17 cellular contexts compared by ENCODE assay signal in the genomic region with DNA sequence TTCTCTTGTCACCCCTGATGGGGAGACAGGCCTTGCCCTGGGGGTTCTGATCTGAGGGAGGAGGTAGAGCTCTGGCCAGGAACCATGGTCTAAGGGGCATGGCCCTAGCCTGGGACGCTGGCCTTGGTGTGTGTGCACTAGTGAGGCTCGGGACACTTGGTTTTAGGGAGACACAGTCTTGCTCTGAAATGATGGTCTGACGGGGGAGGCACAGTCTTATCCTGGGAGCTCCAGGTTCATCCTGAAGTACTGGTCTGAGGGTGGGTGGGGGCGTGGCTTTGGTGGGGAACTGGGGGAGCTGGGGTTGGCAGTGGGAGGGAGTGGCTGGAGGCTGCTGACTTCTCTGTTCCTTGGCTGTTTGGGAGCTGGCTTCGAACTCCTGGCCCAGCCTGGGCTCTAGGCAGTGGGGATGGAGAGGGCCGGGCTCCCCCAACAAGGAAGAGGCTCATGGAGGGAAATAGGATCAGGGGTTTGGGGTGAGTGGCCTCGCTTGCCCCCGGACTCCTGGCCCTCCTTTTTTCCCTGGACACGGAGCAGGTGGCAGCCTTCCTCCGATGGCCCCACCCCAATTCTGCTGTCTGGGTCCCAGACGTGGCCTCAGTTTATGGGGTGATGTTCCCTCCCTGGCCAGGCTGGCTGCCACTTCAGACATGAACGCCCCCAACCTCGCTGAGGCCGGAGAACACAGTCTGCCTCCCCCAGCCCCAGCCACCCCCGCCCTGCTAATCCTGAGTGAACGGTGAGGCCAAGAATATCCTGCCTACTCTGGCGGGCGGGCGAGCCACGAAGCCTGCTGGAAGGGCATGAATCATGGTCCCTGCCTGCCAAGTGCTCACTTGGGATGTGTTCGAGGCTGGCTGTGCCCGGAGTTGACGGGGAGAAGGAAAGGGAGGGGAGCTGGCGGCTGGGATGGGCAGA. TPM values are rescaled to one million over a fixed set of nuclear protein-coding genes. Genes with fewer than 3 reads are reported as not detected.
DNase-seq lines count a peak whose midpoint lies in the region; ATAC-seq and TF ChIP-seq lines count a peak whose summit lies in the region.
"Had no signal": no experiment of that assay in that cellular context is flagged by ENCODE, and none has a peak within 500 bp of the region (broad histone marks: within the 10 kb centered on the region; RNA-seq: fewer than 3 reads in every experiment).

No MANE protein-coding gene starts in this region.

- peaks cover 33% of the 10 kb centered on the region for H3K27me3 ChIP-seq in left ventricle myocardium inferior (ENCODE audit: low read depth)
- H3K27me3 ChIP-seq in mesenchymal stem cell (ENCODE audit: control insufficient read depth in 1 of 2, insufficient read depth in 1 of 2, low read length in 2 of 2), result peaks cover 0 to 10% of the 10 kb centered on the region in 2 experiments
- H3K27me3 ChIP-seq in aorta (ENCODE audit: control insufficient read depth in 1 of 2, insufficient read depth in 2 of 2, low read length in 1 of 2), result no peaks in the 10 kb centered on the region
- no peaks in the 10 kb centered on the region for H3K27me3 ChIP-seq in esophagus squamous epithelium
- H3K27me3 ChIP-seq: left lung, Peyer's patch had no signal

- DNase-seq in left cardiac atrium (peak; percentile 33), left ventricle myocardium inferior (no peak), astrocyte of the hippocampus (ENCODE audit: low read depth, low spot score) (peak; percentile 75), mesenchymal stem cell (no peak), aorta (peak; percentile 90 to 94), esophagus squamous epithelium (lab: John Stamatoyannopoulos, UW) (no peak), NCI-H2196 treated with DMSO at 0.1 percent for 48 hours (lab: John Stamatoyannopoulos, UW; ENCODE audit: unreplicated experiment) (no peak), DMS153 treated with DMSO at 0.1 percent for 48 hours (lab: John Stamatoyannopoulos, UW; ENCODE audit: unreplicated experiment) (no peak)
- DNase-seq: activated naive CD8-positive, alpha-beta T cell treated with anti-CD3 and anti-CD28 coated beads, Interleukin-2, amount 10 ng/mL, durations not matched to agents 7 days and 5 days; AML-193; stimulated activated CD4-positive, alpha-beta T cell treated with anti-CD3 and anti-CD28 coated beads, Interleukin-1b, Interleukin-23, amount 100 ng/mL, for 48 hours; T-helper 9 cell had no signal

- H2BK15ac ChIP-seq in mesenchymal stem cell (ENCODE audit: low read depth, poor library complexity, severe bottlenecking), result no peak overlapping the region

- no peak overlapping the region for H2AK5ac ChIP-seq in mesenchymal stem cell (ENCODE audit: low read length, severe bottlenecking)

- no peaks in the 10 kb centered on the region for H3K9me3 ChIP-seq in left ventricle myocardium inferior (replicated peaks)
- no peaks in the 10 kb centered on the region for H3K9me3 ChIP-seq in mesenchymal stem cell (ENCODE audit: control insufficient read depth, low read length)
- H3K9me3 ChIP-seq in aorta (ENCODE audit: control insufficient read depth, low read length), result no peaks in the 10 kb centered on the region
- no peaks in the 10 kb centered on the region for H3K9me3 ChIP-seq in esophagus squamous epithelium
- H3K9me3 ChIP-seq: left lung, Peyer's patch had no signal

- no peak overlapping the region for H3K4me3 ChIP-seq in left ventricle myocardium inferior
- H3K4me3 ChIP-seq in mesenchymal stem cell (ENCODE audit: insufficient read depth in 1 of 2, low read depth in 1 of 2, low read length in 2 of 2), result no peak overlapping the region
- H3K4me3 ChIP-seq in aorta (ENCODE audit: low read length in 2 of 2), result no peak overlapping the region
- H3K4me3 ChIP-seq in esophagus squamous epithelium, result no peak overlapping the region
- H3K4me3 ChIP-seq: left lung, Peyer's patch had no signal

- no peak overlapping the region for H2BK120ac ChIP-seq in mesenchymal stem cell (ENCODE audit: low read depth, low read length)

- H2AFZ ChIP-seq in mesenchymal stem cell (ENCODE audit: low read depth, low read length), result no peak overlapping the region

- WGBS in mesenchymal stem cell, result 76% methylated on average over 23 of the region's 24 CpGs
- WGBS in aorta, 2 donors, result 11 to 13% methylated on average over 23 to 24 of the region's 24 CpGs
- WGBS in esophagus squamous epithelium, 2 donors, result 27 to 66% methylated on average over 17 to 18 of the region's 24 CpGs

- no peak overlapping the region for H4K8ac ChIP-seq in mesenchymal stem cell (ENCODE audit: low read length)

- TF ChIP-seq CTCF in left ventricle myocardium inferior (IDR thresholded peaks at IDR 0.05; ENCODE audit: borderline replicate concordance), result no peak
- no peak for TF ChIP-seq CTCF in esophagus squamous epithelium (IDR thresholded peaks at IDR 0.05)

- H3K4me2 ChIP-seq in mesenchymal stem cell (ENCODE audit: low read length, poor library complexity, severe bottlenecking), result no peak overlapping the region

- no peak overlapping the region for H2BK12ac ChIP-seq in mesenchymal stem cell (ENCODE audit: low read length in 2 of 2)

- H3K36me3 ChIP-seq in left ventricle myocardium inferior (no peaks in the 10 kb centered on the region), mesenchymal stem cell (ENCODE audit: control insufficient read depth in 1 of 2, insufficient read depth in 2 of 2, low read depth in 1 of 2, low read length in 2 of 2) (no peaks in the 10 kb centered on the region), aorta (ENCODE audit: control insufficient read depth in 1 of 2, insufficient read depth in 2 of 2, low read length in 1 of 2) (no peaks in the 10 kb centered on the region), esophagus squamous epithelium (no peaks in the 10 kb centered on the region)
- H3K36me3 ChIP-seq: left lung, Peyer's patch had no signal

- H3K27ac ChIP-seq in left ventricle myocardium inferior (replicated peaks), result no peak overlapping the region
- no peak overlapping the region for H3K27ac ChIP-seq in mesenchymal stem cell (ENCODE audit: low read length, poor library complexity, severe bottlenecking)
- H3K27ac ChIP-seq in aorta (ENCODE audit: low read depth in 1 of 2, low read length in 2 of 2), result peak overlapping the region; percentile 52 to 88
- H3K27ac ChIP-seq in esophagus squamous epithelium, result peak overlapping the region in 2 of 4 donors; percentile 33 to 49
- H3K27ac ChIP-seq: left lung, Peyer's patch had no signal

- no peak overlapping the region for H3K9ac ChIP-seq in mesenchymal stem cell (ENCODE audit: low read length)

- intact Hi-C loops in left cardiac atrium (cut with DNase I) (no loop called here), left ventricle myocardium inferior (cut with micrococcal nuclease) (no loop called here), aorta (cut with DNase I) (loop anchor here (5.0 kb wide), 1 partner anchor 88 kb away; no protein-coding TSS in a partner anchor), esophagus squamous epithelium (cut with DNase I) (no loop called here)

- H3K79me1 ChIP-seq in mesenchymal stem cell (replicated peaks; ENCODE audit: low read length, poor library complexity, severe bottlenecking), result no peaks in the 10 kb centered on the region

- no peak for TF ChIP-seq POLR2A in esophagus squamous epithelium (IDR thresholded peaks at IDR 0.05)

- H3K23ac ChIP-seq in mesenchymal stem cell (ENCODE audit: low read length in 2 of 2), result no peak overlapping the region

- no peak overlapping the region for H3K14ac ChIP-seq in mesenchymal stem cell (ENCODE audit: low read length in 2 of 2)

- no peak overlapping the region for H2BK5ac ChIP-seq in mesenchymal stem cell (ENCODE audit: low read depth, low read length, poor library complexity, severe bottlenecking)

- H3K4ac ChIP-seq in mesenchymal stem cell (ENCODE audit: low read depth in 1 of 2, low read length in 2 of 2), result no peak overlapping the region

- peak overlapping the region; percentile 40 for H4K91ac ChIP-seq in mesenchymal stem cell (ENCODE audit: low read length)

- no peak for ATAC-seq in left cardiac atrium
- peak; percentile 60 for ATAC-seq in aorta (ENCODE audit: low FRiP score)
- ATAC-seq: left lung; stimulated activated effector memory CD8-positive, alpha-beta T cell treated with anti-CD3 and anti-CD28 coated beads, Interleukin-12 subunit alpha, Interleukin-12 subunit beta, amount 100 ng/mL, for 72 hours had no signal

- H3K4me1 ChIP-seq in left ventricle myocardium inferior (peaks cover 3% of the 10 kb centered on the region), mesenchymal stem cell (ENCODE audit: control insufficient read depth, insufficient read depth, low read depth, low read length) (peaks cover 2% of the 10 kb centered on the region), aorta (ENCODE audit: control insufficient read depth in 1 of 2, insufficient read depth in 2 of 2, low read length in 2 of 2) (no peaks in the 10 kb centered on the region), esophagus squamous epithelium (peaks cover 0 to 37% (median 18%) of the 10 kb centered on the region in 3 donors)
- H3K4me1 ChIP-seq: left lung, Peyer's patch had no signal

- H3K18ac ChIP-seq in mesenchymal stem cell (ENCODE audit: low read depth in 1 of 2, low read length in 2 of 2), result no peak overlapping the region

RNA-seq across cellular contexts. Expression of a gene that starts 43.5 kb away (rescaled TPM):
- total RNA-seq in left cardiac atrium, result not detected
- not detected for total RNA-seq in left ventricle myocardium inferior
- not detected for polyA plus RNA-seq in mesenchymal stem cell (2013, experiment 1 of 2)
- polyA plus RNA-seq in mesenchymal stem cell (2013, experiment 2 of 2), result not detected
- not detected for total RNA-seq in aorta
- polyA plus RNA-seq in aorta, result not detected
- not detected for total RNA-seq in esophagus squamous epithelium
- total RNA-seq: activated CD8-positive, alpha-beta memory T cell treated with anti-CD3 and anti-CD28 coated beads for 36 hours; activated naive CD8-positive, alpha-beta T cell treated with anti-CD3 and anti-CD28 coated beads, Interleukin-2, amount 10 ng/mL, durations not matched to agents 7 days and 5 days; G401; left lung; Peyer's patch had no signal

Comparison
In these comparisons a context has a peak if more than half of its experiments do, and no peak if none do; other contexts are left out.
1. DNase-seq: peak in left cardiac atrium (single experiment), astrocyte of the hippocampus (single experiment) and aorta (2 of 2); none in left ventricle myocardium inferior (single experiment), mesenchymal stem cell (single experiment), esophagus squamous epithelium (single experiment), NCI-H2196 treated with DMSO at 0.1 percent for 48 hours (single experiment) and DMS153 treated with DMSO at 0.1 percent for 48 hours (single experiment).
2. H3K27ac ChIP-seq: peak in aorta (2 of 2); none in left ventricle myocardium inferior (single experiment) and mesenchymal stem cell (single experiment).
3. intact Hi-C loops: an anchor here in aorta (5.0 kb wide); none called in left cardiac atrium, left ventricle myocardium inferior and esophagus squamous epithelium.